30 cellular contexts compared by ENCODE assay signal in the genomic region with DNA sequence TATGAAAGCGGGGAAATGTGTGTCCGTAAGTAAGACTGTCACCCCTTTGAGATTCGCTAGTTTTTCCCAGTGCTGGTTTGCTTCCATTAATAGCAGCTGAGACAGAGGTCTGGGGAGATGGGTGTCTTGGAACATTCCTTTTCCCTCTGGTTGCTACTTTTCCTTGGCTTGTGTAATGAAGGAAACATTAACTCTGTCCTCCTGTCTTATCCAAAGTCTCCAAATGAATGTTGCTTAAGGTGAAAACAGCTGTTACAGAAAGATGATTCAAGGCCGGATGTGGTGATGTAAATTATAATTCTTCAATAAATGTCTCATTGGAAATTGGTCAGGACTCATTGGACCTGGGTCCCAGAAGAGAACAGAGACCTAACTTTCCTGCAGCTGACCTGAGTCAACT.
"Had no signal": no experiment of that assay in that cellular context is flagged by ENCODE, and none has a peak within 500 bp of the region (broad histone marks: within the 10 kb centered on the region; RNA-seq: fewer than 3 reads in every experiment).

No MANE protein-coding gene starts in this region.

- H3K9me3 Mint-ChIP-seq: natural killer cell; nephron; stimulated activated memory B cell treated with anti-CD40 and anti-IgM and Interleukin-4, amounts not matched to agents 10 μg/mL and 1 μg/mL and 100 μg/mL, for 72 hours; stimulated activated naive CD8-positive, alpha-beta T cell treated with anti-CD3 and anti-CD28 coated beads, Interleukin-15, amount 100 ng/mL, for 72 hours had no signal

- H3K4me2 ChIP-seq: neural progenitor cell, smooth muscle cell had no signal

- H3K79me2 ChIP-seq: parathyroid adenoma had no signal

- H3K27me3 ChIP-seq: neural progenitor cell, ovary, right lobe of liver, sigmoid colon, spleen, thyroid gland, tibial nerve, upper lobe of left lung, vagina had no signal

- H3K4me3 Mint-ChIP-seq: natural killer cell; nephron; neural progenitor cell; stimulated activated memory B cell treated with anti-CD40 and anti-IgM and Interleukin-4, amounts not matched to agents 10 μg/mL and 1 μg/mL and 100 μg/mL, for 72 hours; stimulated activated naive CD8-positive, alpha-beta T cell treated with anti-CD3 and anti-CD28 coated beads, Interleukin-15, amount 100 ng/mL, for 72 hours had no signal

- H3K4me1 Mint-ChIP-seq: natural killer cell; stimulated activated memory B cell treated with anti-CD40 and anti-IgM and Interleukin-4, amounts not matched to agents 10 μg/mL and 1 μg/mL and 100 μg/mL, for 72 hours; stimulated activated naive CD8-positive, alpha-beta T cell treated with anti-CD3 and anti-CD28 coated beads, Interleukin-15, amount 100 ng/mL, for 72 hours had no signal

- DNase-seq: natural killer cell; occipital lobe; ovary; posterior cingulate gyrus; psoas muscle; right cardiac atrium; right lobe of liver; sigmoid colon; spleen; stimulated activated CD4-positive, alpha-beta T cell treated with anti-CD3 and anti-CD28 coated beads, Interleukin-12 subunit alpha, Interleukin-12 subunit beta, amount 100 ng/mL, for 4 hours; stimulated activated CD4-positive, alpha-beta T cell treated with anti-CD3 and anti-CD28 coated beads, Interleukin-1b, Interleukin-23, amount 100 ng/mL, for 48 hours; stimulated activated CD4-positive, alpha-beta T cell treated with anti-CD3 and anti-CD28 coated beads, Interleukin-4, amount 100 ng/mL, for 1 hour; stimulated activated CD4-positive, alpha-beta T cell treated with anti-CD3 and anti-CD28 coated beads, Interleukin-4, amount 100 ng/mL, for 4 hours; stimulated activated CD8-positive, alpha-beta memory T cell treated with anti-CD3 and anti-CD28 coated beads, Interleukin-4, amount 100 ng/mL, for 48 hours; stimulated activated naive CD4-positive, alpha-beta T cell; stimulated activated naive CD8-positive, alpha-beta T cell treated with anti-CD3 and anti-CD28 coated beads, Interleukin-15, amount 100 ng/mL, for 72 hours; stimulated activated naive CD8-positive, alpha-beta T cell treated with anti-CD3 and anti-CD28 coated beads, Interleukin-15, Interleukin-2, amounts not matched to agents 100 U/mL and 50 U/mL, for 24 hours; thyroid gland; trophoblast cell; upper lobe of left lung had no signal

- H3K4me1 ChIP-seq: parathyroid adenoma, psoas muscle, right lobe of liver, sigmoid colon, spleen, thyroid gland, tibial nerve, upper lobe of left lung, vagina had no signal

- H3K4me3 ChIP-seq: neural progenitor cell, ovary, psoas muscle, right lobe of liver, sigmoid colon, skin epidermis, smooth muscle cell, spleen, thoracic aorta, thyroid gland, tibial nerve, upper lobe of left lung, vagina had no signal

- H3K36me3 ChIP-seq: neural progenitor cell, ovary, right lobe of liver, sigmoid colon, spleen, thoracic aorta, thyroid gland, tibial nerve, upper lobe of left lung, vagina had no signal

- H3K9ac ChIP-seq: neural progenitor cell, parathyroid adenoma had no signal

- H3K36me3 Mint-ChIP-seq: natural killer cell; stimulated activated memory B cell treated with anti-CD40 and anti-IgM and Interleukin-4, amounts not matched to agents 10 μg/mL and 1 μg/mL and 100 μg/mL, for 72 hours had no signal

- ATAC-seq: natural killer cell; psoas muscle; right cardiac atrium; right lobe of liver; stimulated activated memory B cell treated with anti-CD40 and anti-IgM and Interleukin-4, amounts not matched to agents 10 μg/mL and 1 μg/mL and 100 μg/mL, for 72 hours; stimulated activated naive CD8-positive, alpha-beta T cell treated with anti-CD3 and anti-CD28 coated beads, Interleukin-15, amount 100 ng/mL, for 72 hours; stimulated activated naive CD8-positive, alpha-beta T cell treated with anti-CD3 and anti-CD28 coated beads, Interleukin-15, Interleukin-2, amounts not matched to agents 100 U/mL and 50 U/mL, for 24 hours had no signal

- H2AFZ ChIP-seq: neural progenitor cell, parathyroid adenoma had no signal

- H3K9me3 ChIP-seq: ovary, psoas muscle, right lobe of liver, sigmoid colon, spleen, thoracic aorta, thyroid gland, tibial nerve, upper lobe of left lung, vagina had no signal

- H3K27ac ChIP-seq: neural progenitor cell, ovary, parathyroid adenoma, psoas muscle, right lobe of liver, sigmoid colon, skin epidermis, spleen, thoracic aorta, thyroid gland, tibial nerve, upper lobe of left lung, vagina had no signal

- H3K27me3 Mint-ChIP-seq: progenitor cell of endocrine pancreas; stimulated activated memory B cell treated with anti-CD40 and anti-IgM and Interleukin-4, amounts not matched to agents 10 μg/mL and 1 μg/mL and 100 μg/mL, for 72 hours had no signal

- H3K27ac Mint-ChIP-seq: natural killer cell; nephron; neural progenitor cell; progenitor cell of endocrine pancreas; stimulated activated memory B cell treated with anti-CD40 and anti-IgM and Interleukin-4, amounts not matched to agents 10 μg/mL and 1 μg/mL and 100 μg/mL, for 72 hours; stimulated activated naive CD8-positive, alpha-beta T cell treated with anti-CD3 and anti-CD28 coated beads, Interleukin-15, amount 100 ng/mL, for 72 hours had no signal
